21 cellular contexts compared by ENCODE assay signal in the genomic region with DNA sequence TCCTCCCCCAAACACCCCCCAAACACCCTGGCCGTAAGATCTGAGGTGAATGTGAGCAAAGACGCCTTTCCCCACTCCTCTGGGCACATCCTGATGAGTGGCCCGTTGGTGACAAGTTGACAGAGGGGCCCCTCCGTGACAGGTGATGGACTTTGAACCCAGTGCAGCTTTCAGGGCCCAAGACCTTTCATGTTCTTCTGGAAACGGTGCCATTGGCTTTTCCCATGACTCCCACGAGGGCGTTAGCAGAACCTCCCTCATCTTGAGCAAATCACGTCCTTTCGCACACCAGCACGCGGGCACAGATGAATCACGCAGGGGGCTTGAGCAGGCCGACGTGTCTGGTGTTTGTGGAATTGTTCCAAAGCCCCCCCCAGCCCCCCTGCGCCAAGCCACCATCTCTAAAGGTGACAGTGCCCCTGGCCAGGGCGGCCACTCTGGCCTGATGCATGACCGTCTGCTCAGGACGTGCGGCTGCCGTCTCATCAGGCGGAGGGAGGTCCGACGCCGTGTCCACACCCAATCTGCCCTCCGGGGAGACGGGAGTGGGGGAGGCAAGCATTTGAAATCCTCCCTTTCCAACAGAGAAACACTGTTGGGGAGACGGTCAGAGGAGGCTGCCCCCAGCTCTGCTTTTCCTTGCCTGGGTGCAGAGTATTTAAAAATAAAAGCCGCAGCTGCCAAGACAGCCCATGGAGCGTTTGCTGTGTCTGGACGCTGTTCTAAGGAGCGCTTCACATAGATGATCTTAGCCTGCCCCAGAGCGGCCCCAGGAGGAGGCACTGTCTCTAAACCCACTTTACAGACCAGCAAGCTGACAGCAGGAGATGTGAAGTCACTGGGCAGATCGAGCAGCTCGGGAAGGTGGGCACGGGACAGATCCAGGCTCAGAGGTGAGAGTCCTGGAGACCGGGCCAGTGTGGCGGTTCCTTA.
"Had no signal": no experiment of that assay in that cellular context is flagged by ENCODE, and none has a peak within 500 bp of the region (broad histone marks: within the 10 kb centered on the region; RNA-seq: fewer than 3 reads in every experiment).

No MANE protein-coding gene starts in this region.

- H3K9me3 Mint-ChIP-seq: activated naive CD4-positive, alpha-beta T cell treated with anti-CD3 and anti-CD28 coated beads, Interleukin-2, amount 50 U/mL, for 72 hours; dendritic cell treated with granulocyte-macrophage colony-stimulating factor and Interleukin-4, amounts not matched to agents 40 ng/mL and 50 ng/mL, for 4 days; immature natural killer cell; stimulated activated naive CD8-positive, alpha-beta T cell treated with anti-CD3 and anti-CD28 coated beads, Interleukin-15, Interleukin-2, amounts not matched to agents 100 ng/mL and 50 ng/mL, for 24 hours; WTC11 had no signal

- H3K36me3 ChIP-seq: adrenal gland, left lung, neural progenitor cell, prostate gland, transverse colon had no signal

- ATAC-seq: activated naive CD4-positive, alpha-beta T cell treated with anti-CD3 and anti-CD28 coated beads, Interleukin-2, amount 50 U/mL, for 72 hours; left lung had no signal

- H3K9ac ChIP-seq: neural progenitor cell had no signal

- H3K4me3 Mint-ChIP-seq: dendritic cell treated with granulocyte-macrophage colony-stimulating factor and Interleukin-4, amounts not matched to agents 40 ng/mL and 50 ng/mL, for 4 days; immature natural killer cell; naive B cell; neural progenitor cell; stimulated activated naive CD8-positive, alpha-beta T cell treated with anti-CD3 and anti-CD28 coated beads, Interleukin-15, Interleukin-2, amounts not matched to agents 100 ng/mL and 50 ng/mL, for 24 hours; WTC11 had no signal

- H3K9me3 ChIP-seq: adrenal gland, left lung, prostate gland, transverse colon had no signal

- H3K27ac Mint-ChIP-seq: activated naive CD4-positive, alpha-beta T cell treated with anti-CD3 and anti-CD28 coated beads, Interleukin-2, amount 50 U/mL, for 72 hours; dendritic cell treated with granulocyte-macrophage colony-stimulating factor and Interleukin-4, amounts not matched to agents 40 ng/mL and 50 ng/mL, for 4 days; immature natural killer cell; neural progenitor cell; stimulated activated naive CD8-positive, alpha-beta T cell treated with anti-CD3 and anti-CD28 coated beads, Interleukin-15, Interleukin-2, amounts not matched to agents 100 ng/mL and 50 ng/mL, for 24 hours; WTC11 had no signal

- H3K27ac ChIP-seq: adrenal gland, left lung, neural progenitor cell, prostate gland, transverse colon had no signal

- FAIRE-seq: endometrium, urothelium cell line had no signal

- H2AFZ ChIP-seq: neural progenitor cell had no signal

- H3K36me3 Mint-ChIP-seq: activated naive CD4-positive, alpha-beta T cell treated with anti-CD3 and anti-CD28 coated beads, Interleukin-2, amount 50 U/mL, for 72 hours; immature natural killer cell; naive B cell; WTC11 had no signal

- H3K4me3 ChIP-seq: adrenal gland, left lung, lung, neural progenitor cell, prostate gland, transverse colon had no signal

- H3K4me1 ChIP-seq: left lung had no signal

- DNase-seq: activated T-cell treated with anti-CD3 and anti-CD28 coated beads, Interleukin-2, amount 50 U/mL, for 1 hour; adrenal gland; effector CD4-positive, alpha-beta T cell; foreskin fibroblast; immature natural killer cell; left lung; naive B cell; stimulated activated CD4-positive, alpha-beta T cell treated with anti-CD3 and anti-CD28 coated beads, Interleukin-12 subunit alpha, Interleukin-12 subunit beta, amount 100 ng/mL, for 4 hours; stimulated activated CD4-positive, alpha-beta T cell treated with anti-CD3 and anti-CD28 coated beads, Interleukin-1b, Interleukin-23, amount 100 ng/mL, for 48 hours; substantia nigra; T1000; transverse colon had no signal

- H3K27me3 ChIP-seq: adrenal gland, neural progenitor cell, transverse colon had no signal
